ENCODE assay signal across 11 cellular contexts in the genomic region with DNA sequence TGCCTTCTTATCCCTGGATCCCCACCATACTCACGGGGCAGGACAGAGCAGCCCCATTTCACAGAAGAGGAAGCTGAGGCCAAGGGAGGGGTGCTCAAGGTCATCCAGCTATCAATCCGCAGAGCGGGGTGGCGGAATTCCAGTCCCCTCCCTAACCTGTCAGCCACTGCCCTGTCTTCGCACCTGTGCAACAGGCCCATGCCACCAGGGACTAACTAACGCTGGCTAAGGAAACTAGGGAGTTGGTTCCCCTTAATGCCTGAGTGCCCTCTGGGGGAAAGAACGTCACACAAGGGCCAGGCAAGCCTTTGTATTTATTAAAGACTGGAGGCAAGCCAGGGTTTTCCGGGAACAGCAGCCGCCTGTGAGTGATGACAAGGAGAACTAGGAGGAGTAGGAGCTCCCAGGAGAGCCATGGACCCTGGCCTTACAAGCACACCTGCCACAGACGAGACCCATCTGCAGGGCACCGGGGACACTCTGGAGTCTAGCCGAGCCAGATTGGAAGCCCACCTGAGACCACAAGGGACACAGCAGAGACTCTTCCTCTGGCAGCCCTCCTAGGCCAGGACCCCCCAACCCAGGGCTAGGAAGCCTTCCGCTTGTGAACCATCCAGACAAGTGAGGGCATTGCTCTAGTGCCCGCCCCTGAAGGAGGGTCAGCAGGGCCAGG.
DNase-seq lines count a peak whose midpoint lies in the region; ATAC-seq, FAIRE-seq and TF ChIP-seq lines count a peak whose summit lies in the region.
"Had no signal": no experiment of that assay in that cellular context is flagged by ENCODE, and none has a peak within 500 bp of the region (broad histone marks: within the 10 kb centered on the region; RNA-seq: fewer than 3 reads in every experiment).

No MANE protein-coding gene starts in this region.

- no peak for TF ChIP-seq CTCF in K562 (IDR thresholded peaks at IDR 0.05 in 2 of 3, conservative IDR thresholded peaks at IDR 0.05 in 1 of 3; ENCODE audit: insufficient read depth in 2 of 3, low read depth in 1 of 3, low read length in 3 of 3)

- peaks cover 5% of the 10 kb centered on the region for H3K9me1 ChIP-seq in K562 (ENCODE audit: control insufficient read depth, insufficient read depth, low read length)

- TF ChIP-seq POLR2A in K562 (conservative IDR thresholded peaks at IDR 0.05), result no peak

- TF ChIP-seq RAD21 in K562 (CRISPR knock-in tag; conservative IDR thresholded peaks at IDR 0.05 in 1 of 2, IDR thresholded peaks at IDR 0.05 in 1 of 2), result no peak

- peaks cover 7% of the 10 kb centered on the region; the same call in 2 of the 3 replicates for H3K79me2 ChIP-seq in K562 (ENCODE audit: control insufficient read depth, insufficient read depth, low read length)

- CTCF ChIA-PET in K562 (lab: Yijun Ruan, JAX; ENCODE audit: low intra/inter-chr PET ratio), result no interaction called here

- in situ Hi-C loops in K562 (cut with MboI), result no loop called here

- H3K4me3 Mint-ChIP-seq in stimulated activated naive CD8-positive, alpha-beta T cell treated with anti-CD3 and anti-CD28 coated beads, Interleukin-15, amount 100 ng/mL, for 72 hours, result no peak overlapping the region

- H3K9ac ChIP-seq in K562 (ENCODE audit: insufficient read depth in 1 of 2, low read depth in 2 of 2, low read length in 2 of 2), result no peak overlapping the region

- ATAC-seq in K562 (no peak), GM19328 (IDR thresholded peaks at IDR 0.05; ENCODE audit: unreplicated experiment) (no peak), GM19452 (IDR thresholded peaks at IDR 0.05; ENCODE audit: unreplicated experiment) (no peak)
- ATAC-seq in stimulated activated naive CD8-positive, alpha-beta T cell treated with anti-CD3 and anti-CD28 coated beads, Interleukin-15, amount 100 ng/mL, for 72 hours, result no peak

- H3K27me3 Mint-ChIP-seq in stimulated activated naive CD8-positive, alpha-beta T cell treated with anti-CD3 and anti-CD28 coated beads, Interleukin-15, amount 100 ng/mL, for 72 hours, result no peaks in the 10 kb centered on the region

- TF ChIP-seq EP300 in K562 (IDR thresholded peaks at IDR 0.05; ENCODE audit: low read length), result no peak

- peaks cover 4 to 8% of the 10 kb centered on the region in 2 experiments for H3K4me1 ChIP-seq in K562 (replicated peaks in 1 of 2; ENCODE audit: control insufficient read depth in 2 of 2, insufficient read depth in 2 of 2, low read length in 2 of 2)

- intact Hi-C loops in K562 (cut with micrococcal nuclease), result no loop called here

- H2AFZ ChIP-seq in K562 (ENCODE audit: low read depth, low read length), result no peak overlapping the region

- peak overlapping the region; percentile 69 to 76 for H3K27ac Mint-ChIP-seq in stimulated activated naive CD8-positive, alpha-beta T cell treated with anti-CD3 and anti-CD28 coated beads, Interleukin-15, amount 100 ng/mL, for 72 hours

- no peaks in the 10 kb centered on the region for H3K9me3 Mint-ChIP-seq in stimulated activated naive CD8-positive, alpha-beta T cell treated with anti-CD3 and anti-CD28 coated beads, Interleukin-15, amount 100 ng/mL, for 72 hours

- no peak overlapping the region for H3K27ac ChIP-seq in K562 (ENCODE audit: extremely low read depth, low read depth, low read length)
- H3K27ac ChIP-seq in layer of hippocampus (ENCODE audit: low read depth, low read length), result peak overlapping the region; percentile 81

- 95% methylated on average over 10 of the region's 14 CpGs for WGBS in K562 (ENCODE audit: insufficient coverage, low coverage, missing lambda C conversion rate)

- peak; percentile 28 for DNase-seq in M059J (ENCODE audit: low read depth)
- DNase-seq in K562 (ENCODE audit: extremely low read depth in 1 of 4, low spot score in 3 of 4), result no peak
- no peak for DNase-seq in stimulated activated naive CD8-positive, alpha-beta T cell treated with anti-CD3 and anti-CD28 coated beads, Interleukin-15, amount 100 ng/mL, for 72 hours
- DNase-seq in NAMALWA (ENCODE audit: low spot score), result no peak
- no peak for DNase-seq in HCEC 1CT
- DNase-seq: cortex of kidney, NCI-H226 had no signal

- H3K9me3 ChIP-seq in K562 (replicated peaks; ENCODE audit: control insufficient read depth, insufficient read depth, low read depth, low read length), result no peaks in the 10 kb centered on the region

- H3K4me1 Mint-ChIP-seq in stimulated activated naive CD8-positive, alpha-beta T cell treated with anti-CD3 and anti-CD28 coated beads, Interleukin-15, amount 100 ng/mL, for 72 hours, result peaks cover 40% of the 10 kb centered on the region

- FAIRE-seq in K562 (lab: Jason Lieb, UNC), result no peak
- FAIRE-seq: GM19239 had no signal

- H3K4me2 ChIP-seq in K562 (ENCODE audit: insufficient read depth, low read length), result no peak overlapping the region

- H3K4me3 ChIP-seq in K562, result no peak overlapping the region

- POLR2A ChIA-PET in K562 (lab: Yijun Ruan, JAX), result no interaction called here

- H3K27me3 ChIP-seq in K562 (ENCODE audit: control insufficient read depth in 2 of 2, insufficient read depth in 2 of 2, low read length in 2 of 2) (no peaks in the 10 kb centered on the region), layer of hippocampus (ENCODE audit: control insufficient read depth, insufficient read depth, low read length) (no peaks in the 10 kb centered on the region)

- BruUV-seq in K562 (replicated peaks; lab: Mats Ljungman, UMichigan), result no TSS peak

- no peaks in the 10 kb centered on the region for H4K20me1 ChIP-seq in K562 (replicated peaks; ENCODE audit: control insufficient read depth, insufficient read depth, low read length)

- peaks cover 86% of the 10 kb centered on the region for H3K36me3 ChIP-seq in K562 (ENCODE audit: control insufficient read depth, insufficient read depth, low read length)

TF ChIP-seq in K562, 482 proteins besides CTCF, POLR2A, EP300 and RAD21:
- TF ChIP-seq ESRRA (IDR thresholded peaks at IDR 0.05; ENCODE audit: borderline replicate concordance, low read depth), result peak; percentile 92
- TF ChIP-seq, protein P1, sequence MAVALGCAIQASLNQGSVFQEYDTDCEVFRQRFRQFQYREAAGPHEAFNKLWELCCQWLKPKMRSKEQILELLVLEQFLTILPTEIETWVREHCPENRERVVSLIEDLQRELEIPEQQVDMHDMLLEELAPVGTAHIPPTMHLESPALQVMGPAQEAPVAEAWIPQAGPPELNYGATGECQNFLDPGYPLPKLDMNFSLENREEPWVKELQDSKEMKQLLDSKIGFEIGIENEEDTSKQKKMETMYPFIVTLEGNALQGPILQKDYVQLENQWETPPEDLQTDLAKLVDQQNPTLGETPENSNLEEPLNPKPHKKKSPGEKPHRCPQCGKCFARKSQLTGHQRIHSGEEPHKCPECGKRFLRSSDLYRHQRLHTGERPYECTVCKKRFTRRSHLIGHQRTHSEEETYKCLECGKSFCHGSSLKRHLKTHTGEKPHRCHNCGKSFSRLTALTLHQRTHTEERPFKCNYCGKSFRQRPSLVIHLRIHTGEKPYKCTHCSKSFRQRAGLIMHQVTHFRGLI (CRISPR knock-in tag; IDR thresholded peaks at IDR 0.05), result no peak
